Comparison of ENCODE assay signal across 8 cellular contexts in genomic region chr1:243256590-243256989, GRCh38. TPM values are rescaled to one million over a fixed set of nuclear protein-coding genes. Genes with fewer than 3 reads are reported as not detected.
DNase-seq lines count a peak whose midpoint lies in the region; ATAC-seq and TF ChIP-seq lines count a peak whose summit lies in the region.

No MANE protein-coding gene starts in this region.

- 18% methylated on average over 2 of the region's 2 CpGs for WGBS in SK-N-SH (ENCODE audit: low lambda C conversion rate)

- no peak overlapping the region for H2AFZ ChIP-seq in SK-N-SH (ENCODE audit: low read depth)

- H3K4me3 Mint-ChIP-seq in activated CD8-positive, alpha-beta T cell treated with anti-CD3 and anti-CD28 coated beads for 36 hours: peak overlapping the region; percentile 97

- TF ChIP-seq EP300 in SK-N-SH (IDR thresholded peaks at IDR 0.05; ENCODE audit: borderline replicate concordance in 1 of 2, low read depth in 1 of 2, low read length in 1 of 2): no peak

- H3K4me1 Mint-ChIP-seq in activated CD8-positive, alpha-beta T cell treated with anti-CD3 and anti-CD28 coated beads for 36 hours (ENCODE audit: low read depth): peaks cover 28% of the 10 kb centered on the region

- TF ChIP-seq CTCF in SK-N-SH (IDR thresholded peaks at IDR 0.05): no peak
- TF ChIP-seq CTCF in activated CD8-positive, alpha-beta T cell treated with anti-CD3 and anti-CD28 coated beads for 36 hours (IDR thresholded peaks at IDR 0.05): no peak

- intact Hi-C loops in activated CD8-positive, alpha-beta T cell treated with anti-CD3 and anti-CD28 coated beads for 36 hours (cut with micrococcal nuclease): no loop called here

- no peaks in the 10 kb centered on the region for H3K9me3 Mint-ChIP-seq in activated CD8-positive, alpha-beta T cell treated with anti-CD3 and anti-CD28 coated beads for 36 hours

- CTCF ChIA-PET in SK-N-SH (lab: Yijun Ruan, JAX): interaction anchor here (1.4 kb wide), 1 partner anchor 12 kb away, joined by 3 read pairs; no protein-coding TSS in a partner anchor
- CTCF ChIA-PET in activated CD8-positive, alpha-beta T cell treated with anti-CD3 and anti-CD28 coated beads for 36 hours (lab: Charles Lee): interaction anchor here (1.4 kb wide), 1 partner anchor 21 kb away, joined by 3 read pairs; no protein-coding TSS in a partner anchor

- no peak for DNase-seq in SK-N-SH
- DNase-seq in activated CD8-positive, alpha-beta T cell treated with anti-CD3 and anti-CD28 coated beads for 36 hours: peak; percentile 7
- no peak for DNase-seq in stimulated activated CD4-positive, alpha-beta T cell treated with anti-CD3 and anti-CD28 coated beads, Interleukin-1b, Interleukin-23, amount 100 ng/mL, for 48 hours

- peaks cover 87% of the 10 kb centered on the region for H3K79me2 ChIP-seq in SK-N-SH (ENCODE audit: insufficient read depth)

- no peaks in the 10 kb centered on the region for H3K9me2 ChIP-seq in SK-N-SH

- H3K4me3 ChIP-seq in SK-N-SH (ENCODE audit: low read depth in 2 of 2, low read length in 1 of 2) (peak overlapping the region; percentile 83 to 97), iPS-20b (ENCODE audit: low read length) (peak overlapping the region; percentile 99), subcutaneous abdominal adipose tissue (ENCODE audit: low read depth in 1 of 5, low read length in 5 of 5) (peak overlapping the region; percentile 72 to 96 (median 89))

- peak overlapping the region; percentile 83 for H3K9ac ChIP-seq in SK-N-SH
- H3K9ac ChIP-seq in iPS-20b (ENCODE audit: low read depth, low read length): peak overlapping the region; percentile 85; the same call in 1 of the 2 replicates
- peak overlapping the region; percentile 87 to 99 (median 96) for H3K9ac ChIP-seq in subcutaneous abdominal adipose tissue (ENCODE audit: low read length in 5 of 5)

- POLR2A ChIA-PET in SK-N-SH (lab: Yijun Ruan, JAX): interaction anchor here (1.5 to 1.9 kb wide), 2 partner anchors 16 to 1195 kb away, joined by 5 to 9 read pairs; partner anchors contain the start of gene ADSS2
- POLR2A ChIA-PET in activated CD8-positive, alpha-beta T cell treated with anti-CD3 and anti-CD28 coated beads for 36 hours (lab: Charles Lee): interaction anchor here (1.7 to 2.9 kb wide), 2 partner anchors 17 to 791 kb away, joined by 7 to 13 read pairs; no protein-coding TSS in a partner anchor

- peaks cover 8 to 28% of the 10 kb centered on the region in 2 experiments; a peak in 3 of 4 replicates for H3K4me1 ChIP-seq in SK-N-SH (ENCODE audit: control insufficient read depth in 1 of 2, insufficient read depth in 2 of 2, low read depth in 1 of 2, low read length in 1 of 2)
- H3K4me1 ChIP-seq in iPS-20b (ENCODE audit: insufficient read depth, low read length): peaks cover 12% of the 10 kb centered on the region
- peaks cover 8 to 43% (median 35%) of the 10 kb centered on the region in 5 donors for H3K4me1 ChIP-seq in subcutaneous abdominal adipose tissue (ENCODE audit: control insufficient read depth in 5 of 5, insufficient read depth in 5 of 5, low read length in 5 of 5)

- H3K27ac Mint-ChIP-seq in activated CD8-positive, alpha-beta T cell treated with anti-CD3 and anti-CD28 coated beads for 36 hours: peak overlapping the region; percentile 95

- peak overlapping the region; percentile 83 for H3K4me2 ChIP-seq in SK-N-SH

- peaks cover 45% of the 10 kb centered on the region for H3F3A ChIP-seq in SK-N-SH (replicated peaks; ENCODE audit: insufficient read depth)

- H3K27me3 Mint-ChIP-seq in activated CD8-positive, alpha-beta T cell treated with anti-CD3 and anti-CD28 coated beads for 36 hours: no peaks in the 10 kb centered on the region

- no peaks in the 10 kb centered on the region for H3K9me3 ChIP-seq in SK-N-SH
- no peaks in the 10 kb centered on the region for H3K9me3 ChIP-seq in iPS-20b (ENCODE audit: insufficient read depth, low read depth, low read length)
- H3K9me3 ChIP-seq in subcutaneous abdominal adipose tissue (ENCODE audit: control insufficient read depth in 5 of 5, low read length in 5 of 5): no peaks in the 10 kb centered on the region

- peaks cover 2 to 12% of the 10 kb centered on the region in 2 experiments for H3K36me3 ChIP-seq in SK-N-SH (replicated peaks in 1 of 2; ENCODE audit: control insufficient read depth in 1 of 2, insufficient read depth in 2 of 2, low read length in 1 of 2)
- no peaks in the 10 kb centered on the region for H3K36me3 ChIP-seq in iPS-20b (ENCODE audit: insufficient read depth, low read depth, low read length)
- no peaks in the 10 kb centered on the region for H3K36me3 ChIP-seq in subcutaneous abdominal adipose tissue (ENCODE audit: control insufficient read depth in 5 of 5, insufficient read depth in 5 of 5, low read length in 5 of 5)

- no peaks in the 10 kb centered on the region for H3K27me3 ChIP-seq in SK-N-SH (ENCODE audit: insufficient read depth)
- no peaks in the 10 kb centered on the region for H3K27me3 ChIP-seq in iPS-20b (ENCODE audit: insufficient read depth, low read length)
- no peaks in the 10 kb centered on the region for H3K27me3 ChIP-seq in subcutaneous abdominal adipose tissue (ENCODE audit: control insufficient read depth in 5 of 5, insufficient read depth in 4 of 5, low read length in 5 of 5)

- ATAC-seq in SK-N-SH treated with all-trans-retinoic acid at 6 μM for 48 hours: no peak
- ATAC-seq in activated CD8-positive, alpha-beta T cell treated with anti-CD3 and anti-CD28 coated beads for 36 hours: no peak
- ATAC-seq in GM18858 (IDR thresholded peaks at IDR 0.05; ENCODE audit: unreplicated experiment): no peak
- ATAC-seq in HG03108 (IDR thresholded peaks at IDR 0.05; ENCODE audit: unreplicated experiment): no peak

- no peak for TF ChIP-seq RAD21 in SK-N-SH (IDR thresholded peaks at IDR 0.05; ENCODE audit: low read length)

- peaks cover 9% of the 10 kb centered on the region for H3K36me3 Mint-ChIP-seq in activated CD8-positive, alpha-beta T cell treated with anti-CD3 and anti-CD28 coated beads for 36 hours (ENCODE audit: low read depth)

- peak overlapping the region; percentile 92 to 97 for H3K27ac ChIP-seq in SK-N-SH (ENCODE audit: low read depth in 2 of 2, low read length in 1 of 2)
- no peak overlapping the region for H3K27ac ChIP-seq in iPS-20b (ENCODE audit: low read length)
- peak overlapping the region; percentile 99 for H3K27ac ChIP-seq in subcutaneous abdominal adipose tissue (ENCODE audit: low read depth, low read length)

- peaks cover 17% of the 10 kb centered on the region for H4K20me1 ChIP-seq in SK-N-SH (ENCODE audit: insufficient read depth)

TF ChIP-seq in SK-N-SH, 30 proteins besides CTCF, POLR2A, EP300 and RAD21 (continues in another document):
- TF ChIP-seq JUND (IDR thresholded peaks at IDR 0.05) (no peak), RXRA (IDR thresholded peaks at IDR 0.05; ENCODE audit: borderline replicate concordance, low read depth) (no peak), CHD2 (IDR thresholded peaks at IDR 0.05; ENCODE audit: low read length, partially characterized antibody) (no peak), SIN3A (IDR thresholded peaks at IDR 0.05; ENCODE audit: borderline replicate concordance, low read depth, low read length) (no peak), NRF1 (IDR thresholded peaks at IDR 0.05; ENCODE audit: low read depth, low read length) (no peak), EZH2phosphoT487 (IDR thresholded peaks at IDR 0.05; ENCODE audit: borderline replicate concordance, low read depth) (no peak), IRF3 (IDR thresholded peaks at IDR 0.05; ENCODE audit: low read depth, low read length) (no peak)

TF ChIP-seq in SK-N-SH treated with all-trans-retinoic acid at 6 μM for 48 hours, 23 proteins besides CTCF, POLR2A, EP300 and RAD21 (continues in another document):
- no peak for TF ChIP-seq CSRNP3 (CRISPR knock-in tag; IDR thresholded peaks at IDR 0.05)
- TF ChIP-seq CREB5 (CRISPR knock-in tag; IDR thresholded peaks at IDR 0.05; ENCODE audit: low read depth): no peak
- TF ChIP-seq ZFP30 (CRISPR knock-in tag; IDR thresholded peaks at IDR 0.05): no peak

RNA-seq across cellular contexts. Expression of gene SDCCAG8, which starts 0.7 kb away (rescaled TPM):
- 22.7 and 26.7 TPM in 2 replicates for polyA plus RNA-seq in SK-N-SH (2012; rRNA removed)
- 31.4 and 34.9 TPM in 2 replicates for polyA plus RNA-seq in SK-N-SH (2012; cell fraction: cytosol; rRNA removed)
- polyA plus RNA-seq in SK-N-SH (2012; cell fraction: nucleus; rRNA removed): 39.2 and 50.7 TPM in 2 replicates
- total RNA-seq in activated CD8-positive, alpha-beta T cell treated with anti-CD3 and anti-CD28 coated beads for 36 hours: 10 to 100 TPM; 22.4 to 22.6 TPM

RNA-seq across cellular contexts. Expression of gene CEP170, which starts 1.5 kb away (rescaled TPM):
- 67.2 and 76.6 TPM in 2 replicates for polyA plus RNA-seq in SK-N-SH (2012; rRNA removed)
- 64.6 and 69.6 TPM in 2 replicates for polyA plus RNA-seq in SK-N-SH (2012; cell fraction: cytosol; rRNA removed)
- 100 and 203 TPM in 2 replicates for polyA plus RNA-seq in SK-N-SH (2012; cell fraction: nucleus; rRNA removed)
- 10 to 100 TPM; 37.5 to 45.7 TPM for total RNA-seq in activated CD8-positive, alpha-beta T cell treated with anti-CD3 and anti-CD28 coated beads for 36 hours
